ENCODE assay signal across 9 cellular contexts in the genomic region with DNA sequence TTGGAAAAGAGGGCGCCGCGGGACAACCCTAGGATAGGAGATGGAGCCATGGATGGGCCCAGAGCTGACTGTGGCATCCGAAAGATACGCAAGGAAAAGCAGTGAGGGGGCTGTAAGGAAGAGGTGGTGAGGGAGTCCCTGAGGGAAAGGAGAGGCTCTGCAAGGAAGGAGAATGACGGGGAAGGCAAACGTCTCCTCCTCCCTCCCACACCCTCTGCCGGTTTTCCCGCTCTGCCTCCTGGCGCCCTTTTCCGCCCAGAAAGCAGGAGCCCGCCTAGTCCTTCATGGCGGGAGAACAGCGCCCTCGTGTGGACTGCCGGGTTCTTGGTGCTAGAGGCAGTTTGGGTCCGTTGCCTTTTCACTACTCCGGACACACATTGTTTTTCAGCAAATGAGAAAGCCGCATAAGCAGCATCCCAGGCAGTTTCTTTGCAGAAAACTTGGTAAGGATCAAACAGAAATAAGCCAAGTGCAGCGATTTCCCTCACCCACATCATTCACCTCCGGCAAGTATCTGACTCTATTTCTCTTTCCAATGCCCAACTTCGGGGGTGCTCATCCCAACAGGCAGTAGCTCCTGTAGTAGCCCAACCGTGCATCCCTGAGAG.
DNase-seq lines count a peak whose midpoint lies in the region; ATAC-seq and TF ChIP-seq lines count a peak whose summit lies in the region.
"Had no signal": no experiment of that assay in that cellular context is flagged by ENCODE, and none has a peak within 500 bp of the region (broad histone marks: within the 10 kb centered on the region; RNA-seq: fewer than 3 reads in every experiment).

No MANE protein-coding gene starts in this region.

- H3K27ac ChIP-seq in MM.1S (ENCODE audit: low read length), result no peak overlapping the region

- peak; percentile 74 for ATAC-seq in GM21367 (IDR thresholded peaks at IDR 0.05; ENCODE audit: unreplicated experiment)
- ATAC-seq in left colon, result peak; percentile 92

- no peaks in the 10 kb centered on the region for H3K79me2 ChIP-seq in MM.1S (ENCODE audit: low read length)

- H3K4me1 ChIP-seq in MM.1S (ENCODE audit: low read length), result no peaks in the 10 kb centered on the region

- H3K9ac ChIP-seq in MM.1S (ENCODE audit: low read length), result peak overlapping the region; percentile 11; the same call in 1 of the 2 replicates

- DNase-seq in BJ (ENCODE audit: low read depth) (no peak), MM.1S (peak; percentile 77), chondrocyte (ENCODE audit: low spot score) (no peak), left colon (peak; percentile 84 to 92), NCI-H1436 treated with DMSO at 0.1 percent for 48 hours (lab: John Stamatoyannopoulos, UW) (no peak)
- DNase-seq in activated CD4-positive, CD25-positive, alpha-beta regulatory T cell treated with anti-CD3 and anti-CD28 coated beads, Interleukin-2, amount 50 U/mL, for 72 hours, result peak; percentile 67
- peak; percentile 62 for DNase-seq in stimulated activated CD4-positive, alpha-beta T cell treated with anti-CD3 and anti-CD28 coated beads, Interleukin-1b, Interleukin-23, amount 100 ng/mL, for 48 hours

- CTCF ChIA-PET in BJ (lab: Yijun Ruan, JAX), result interaction anchor here (0.6 to 2.1 kb wide), 16 partner anchors 10 to 1741 kb away, joined by 3 to 8 read pairs (median 3); no protein-coding TSS in a partner anchor

- H3K9me2 ChIP-seq in MM.1S (replicated peaks; ENCODE audit: insufficient read depth, low read length), result no peaks in the 10 kb centered on the region

- H3K27me3 ChIP-seq in BJ (ENCODE audit: control insufficient read depth, insufficient read depth, low read length) (peaks cover 2% of the 10 kb centered on the region; the same call in 1 of the 2 replicates), MM.1S (replicated peaks; ENCODE audit: insufficient read depth, low read length) (no peaks in the 10 kb centered on the region)

- H3K9me3 Mint-ChIP-seq in chondrocyte (ENCODE audit: low read depth), result no peaks in the 10 kb centered on the region
- H3K9me3 Mint-ChIP-seq: IgD-negative memory B cell had no signal

- peak overlapping the region; percentile 58 for H2AFZ ChIP-seq in MM.1S (ENCODE audit: low read length)

- H3K36me3 Mint-ChIP-seq in chondrocyte (ENCODE audit: low read depth), result no peaks in the 10 kb centered on the region
- H3K36me3 Mint-ChIP-seq: IgD-negative memory B cell had no signal

- peaks cover under 1% of the 10 kb centered on the region for H3K27me3 Mint-ChIP-seq in chondrocyte (ENCODE audit: low read depth)

- H3F3A ChIP-seq in MM.1S (ENCODE audit: insufficient read depth, low read length), result no peaks in the 10 kb centered on the region

- H4K20me1 ChIP-seq in MM.1S (ENCODE audit: insufficient read depth, low read length), result no peaks in the 10 kb centered on the region

- peaks cover 11% of the 10 kb centered on the region for H3K4me1 Mint-ChIP-seq in chondrocyte (ENCODE audit: low read depth)

- H3K36me3 ChIP-seq in BJ (ENCODE audit: control insufficient read depth, insufficient read depth, low read length) (no peaks in the 10 kb centered on the region), MM.1S (replicated peaks; ENCODE audit: insufficient read depth, low read length) (no peaks in the 10 kb centered on the region)

- no peak overlapping the region for H3K4me3 Mint-ChIP-seq in chondrocyte (ENCODE audit: unreplicated experiment)
- H3K4me3 Mint-ChIP-seq: IgD-negative memory B cell had no signal

- H3K4me3 ChIP-seq in BJ (ENCODE audit: low read depth, low read length) (no peak overlapping the region), MM.1S (ENCODE audit: low read length) (0 out of 2 replicates have a peak overlapping the region, but pooled peaks have one; percentile 13)

- intact Hi-C loops in left colon (cut with DNase I, micrococcal nuclease), result loop anchor here in 1 of 2 donors (5.0 kb wide), 1 partner anchor 118 kb away; no protein-coding TSS in a partner anchor

- no peak overlapping the region for H3K27ac Mint-ChIP-seq in chondrocyte (ENCODE audit: unreplicated experiment)
- H3K27ac Mint-ChIP-seq: IgD-negative memory B cell had no signal

- POLR2A ChIA-PET in BJ (lab: Charles Lee), result no interaction called here

- peak; percentile 91 for TF ChIP-seq CTCF in BJ (IDR thresholded peaks at IDR 0.05; ENCODE audit: insufficient read depth, low read depth, low read length)
- peak; percentile 85 for TF ChIP-seq CTCF in MM.1S (IDR thresholded peaks at IDR 0.05; ENCODE audit: low read length)
- peak; percentile 98 for TF ChIP-seq CTCF in chondrocyte (IDR thresholded peaks at IDR 0.05)

- H3K4me2 ChIP-seq in MM.1S (ENCODE audit: low read depth, low read length), result peak overlapping the region; percentile 63

- H3K9me3 ChIP-seq in MM.1S (replicated peaks; ENCODE audit: insufficient read depth, low read length), result no peaks in the 10 kb centered on the region

Comparison
In these comparisons a context has a peak if more than half of its experiments do, and no peak if none do; other contexts are left out.
1. DNase-seq: peak in MM.1S (single experiment), activated CD4-positive, CD25-positive, alpha-beta regulatory T cell treated with anti-CD3 and anti-CD28 coated beads, Interleukin-2, amount 50 U/mL, for 72 hours (single experiment), left colon (2 of 2) and stimulated activated CD4-positive, alpha-beta T cell treated with anti-CD3 and anti-CD28 coated beads, Interleukin-1b, Interleukin-23, amount 100 ng/mL, for 48 hours (single experiment); none in BJ (single experiment), chondrocyte (single experiment) and NCI-H1436 treated with DMSO at 0.1 percent for 48 hours (single experiment).
2. Peak in every context shown above with its lines, with median percentiles within 50 percentile points of each other: CTCF ChIP-seq.